Comparison of ENCODE assay signal across 1 cellular context in the genomic region with DNA sequence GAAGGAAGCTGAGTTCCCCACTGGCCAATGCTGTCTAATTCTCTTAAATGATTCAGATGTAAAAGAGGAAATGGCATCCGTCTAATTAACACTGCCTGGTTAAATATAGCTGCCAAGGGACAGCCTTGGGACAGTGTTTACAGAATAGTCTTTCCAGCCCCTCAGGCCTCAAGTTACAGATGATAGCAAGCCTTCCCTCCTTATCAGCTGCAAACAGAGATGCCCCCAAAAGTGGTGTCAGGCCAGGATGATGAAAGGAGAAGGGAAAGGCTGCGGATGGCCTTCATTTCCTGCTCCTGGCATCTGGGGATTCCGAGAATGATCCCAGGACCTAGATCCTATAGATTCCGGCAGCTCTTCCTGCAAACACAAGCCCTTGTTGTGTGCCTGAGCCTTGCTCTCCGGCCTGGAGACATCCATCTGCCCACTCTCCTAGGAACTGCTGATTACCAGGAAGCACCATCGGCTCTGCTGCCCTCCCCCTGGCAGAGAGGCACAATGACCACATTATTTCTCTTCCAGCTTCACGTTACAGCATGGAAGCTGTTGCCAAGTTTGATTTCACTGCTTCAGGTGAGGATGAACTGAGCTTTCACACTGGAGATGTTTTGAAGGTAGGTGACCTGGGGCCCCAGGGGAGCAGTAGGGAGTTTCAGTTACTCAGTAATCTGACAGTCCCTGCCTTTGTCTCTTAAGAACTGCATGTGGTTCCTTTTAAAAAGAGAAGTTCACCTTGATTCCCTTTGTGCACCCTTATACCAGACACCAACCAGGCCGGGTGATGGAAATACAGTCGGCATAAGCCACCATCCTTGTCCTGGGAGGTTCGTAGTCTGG.
TF ChIP-seq lines count a peak whose summit lies in the region.

No MANE protein-coding gene starts in this region.

TF ChIP-seq in K562, 482 proteins besides CTCF, POLR2A, EP300 and RAD21 (continued from another document and continues in another):
- TF ChIP-seq CCNT2 (IDR thresholded peaks at IDR 0.05; ENCODE audit: borderline replicate concordance, extremely low read depth, insufficient read length, low read depth, low read length) (peak; percentile 84), ZNF583 (CRISPR knock-in tag; IDR thresholded peaks at IDR 0.05) (no peak), TRIM24 (IDR thresholded peaks at IDR 0.05) (peak in 1 of 2 experiments; percentile 73; a peak in 3 of 4 replicates), ZNF717 (CRISPR knock-in tag; IDR thresholded peaks at IDR 0.05) (no peak), ZNF217 (CRISPR knock-in tag; IDR thresholded peaks at IDR 0.05) (no peak), KDM5B (IDR thresholded peaks at IDR 0.05; ENCODE audit: insufficient replicate concordance, low read depth, low read length) (peak; percentile 50), ERF (CRISPR knock-in tag; IDR thresholded peaks at IDR 0.05) (no peak), NFE2 (IDR thresholded peaks at IDR 0.05; ENCODE audit: low read depth) (peak; percentile 7), RBM17 (IDR thresholded peaks at IDR 0.05; ENCODE audit: borderline replicate concordance, low read depth, low read length) (no peak), MECOM (CRISPR knock-in tag; IDR thresholded peaks at IDR 0.05) (peak; percentile 38; the same call in 1 of the 2 replicates), GTF2F1 (IDR thresholded peaks at IDR 0.05; ENCODE audit: low read depth, low read length) (no peak), NCOR1 (IDR thresholded peaks at IDR 0.05) (peak; percentile 94), KLF1 (tag; IDR thresholded peaks at IDR 0.05) (no peak), MXI1 (IDR thresholded peaks at IDR 0.05; ENCODE audit: low read depth, low read length) (no peak), CBX2 (IDR thresholded peaks at IDR 0.05; ENCODE audit: insufficient read depth, low read length, poor library complexity, severe bottlenecking) (no peak), ELF4 (CRISPR knock-in tag; IDR thresholded peaks at IDR 0.05) (0 out of 2 replicates have a peak, but pooled peaks have one; percentile 8), BACH1 (tag; IDR thresholded peaks at IDR 0.05) (no peak), HDAC8 (tag; IDR thresholded peaks at IDR 0.05) (no peak), ESRRA (IDR thresholded peaks at IDR 0.05; ENCODE audit: borderline replicate concordance, low read depth) (no peak; the same call in 1 of the 2 replicates), ZNF24 (IDR thresholded peaks at IDR 0.05) (no peak), ZNF354B (CRISPR knock-in tag; IDR thresholded peaks at IDR 0.05) (no peak), RBFOX2 (IDR thresholded peaks at IDR 0.05; ENCODE audit: low read depth, low read length) (no peak; the same call in 1 of the 2 replicates), ZNF444 (CRISPR knock-in tag; IDR thresholded peaks at IDR 0.05) (no peak), POLR2AphosphoS2 (IDR thresholded peaks at IDR 0.05; ENCODE audit: low read length) (no peak), MIER1 (IDR thresholded peaks at IDR 0.05; ENCODE audit: low read depth) (no peak), ASH1L (IDR thresholded peaks at IDR 0.05; ENCODE audit: borderline replicate concordance, low read depth, partially characterized antibody) (no peak)
- TF ChIP-seq, protein P1, sequence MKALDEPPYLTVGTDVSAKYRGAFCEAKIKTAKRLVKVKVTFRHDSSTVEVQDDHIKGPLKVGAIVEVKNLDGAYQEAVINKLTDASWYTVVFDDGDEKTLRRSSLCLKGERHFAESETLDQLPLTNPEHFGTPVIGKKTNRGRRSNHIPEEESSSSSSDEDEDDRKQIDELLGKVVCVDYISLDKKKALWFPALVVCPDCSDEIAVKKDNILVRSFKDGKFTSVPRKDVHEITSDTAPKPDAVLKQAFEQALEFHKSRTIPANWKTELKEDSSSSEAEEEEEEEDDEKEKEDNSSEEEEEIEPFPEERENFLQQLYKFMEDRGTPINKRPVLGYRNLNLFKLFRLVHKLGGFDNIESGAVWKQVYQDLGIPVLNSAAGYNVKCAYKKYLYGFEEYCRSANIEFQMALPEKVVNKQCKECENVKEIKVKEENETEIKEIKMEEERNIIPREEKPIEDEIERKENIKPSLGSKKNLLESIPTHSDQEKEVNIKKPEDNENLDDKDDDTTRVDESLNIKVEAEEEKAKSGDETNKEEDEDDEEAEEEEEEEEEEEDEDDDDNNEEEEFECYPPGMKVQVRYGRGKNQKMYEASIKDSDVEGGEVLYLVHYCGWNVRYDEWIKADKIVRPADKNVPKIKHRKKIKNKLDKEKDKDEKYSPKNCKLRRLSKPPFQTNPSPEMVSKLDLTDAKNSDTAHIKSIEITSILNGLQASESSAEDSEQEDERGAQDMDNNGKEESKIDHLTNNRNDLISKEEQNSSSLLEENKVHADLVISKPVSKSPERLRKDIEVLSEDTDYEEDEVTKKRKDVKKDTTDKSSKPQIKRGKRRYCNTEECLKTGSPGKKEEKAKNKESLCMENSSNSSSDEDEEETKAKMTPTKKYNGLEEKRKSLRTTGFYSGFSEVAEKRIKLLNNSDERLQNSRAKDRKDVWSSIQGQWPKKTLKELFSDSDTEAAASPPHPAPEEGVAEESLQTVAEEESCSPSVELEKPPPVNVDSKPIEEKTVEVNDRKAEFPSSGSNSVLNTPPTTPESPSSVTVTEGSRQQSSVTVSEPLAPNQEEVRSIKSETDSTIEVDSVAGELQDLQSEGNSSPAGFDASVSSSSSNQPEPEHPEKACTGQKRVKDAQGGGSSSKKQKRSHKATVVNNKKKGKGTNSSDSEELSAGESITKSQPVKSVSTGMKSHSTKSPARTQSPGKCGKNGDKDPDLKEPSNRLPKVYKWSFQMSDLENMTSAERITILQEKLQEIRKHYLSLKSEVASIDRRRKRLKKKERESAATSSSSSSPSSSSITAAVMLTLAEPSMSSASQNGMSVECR (CRISPR knock-in tag; IDR thresholded peaks at IDR 0.05): no peak
- TF ChIP-seq, protein P2, sequence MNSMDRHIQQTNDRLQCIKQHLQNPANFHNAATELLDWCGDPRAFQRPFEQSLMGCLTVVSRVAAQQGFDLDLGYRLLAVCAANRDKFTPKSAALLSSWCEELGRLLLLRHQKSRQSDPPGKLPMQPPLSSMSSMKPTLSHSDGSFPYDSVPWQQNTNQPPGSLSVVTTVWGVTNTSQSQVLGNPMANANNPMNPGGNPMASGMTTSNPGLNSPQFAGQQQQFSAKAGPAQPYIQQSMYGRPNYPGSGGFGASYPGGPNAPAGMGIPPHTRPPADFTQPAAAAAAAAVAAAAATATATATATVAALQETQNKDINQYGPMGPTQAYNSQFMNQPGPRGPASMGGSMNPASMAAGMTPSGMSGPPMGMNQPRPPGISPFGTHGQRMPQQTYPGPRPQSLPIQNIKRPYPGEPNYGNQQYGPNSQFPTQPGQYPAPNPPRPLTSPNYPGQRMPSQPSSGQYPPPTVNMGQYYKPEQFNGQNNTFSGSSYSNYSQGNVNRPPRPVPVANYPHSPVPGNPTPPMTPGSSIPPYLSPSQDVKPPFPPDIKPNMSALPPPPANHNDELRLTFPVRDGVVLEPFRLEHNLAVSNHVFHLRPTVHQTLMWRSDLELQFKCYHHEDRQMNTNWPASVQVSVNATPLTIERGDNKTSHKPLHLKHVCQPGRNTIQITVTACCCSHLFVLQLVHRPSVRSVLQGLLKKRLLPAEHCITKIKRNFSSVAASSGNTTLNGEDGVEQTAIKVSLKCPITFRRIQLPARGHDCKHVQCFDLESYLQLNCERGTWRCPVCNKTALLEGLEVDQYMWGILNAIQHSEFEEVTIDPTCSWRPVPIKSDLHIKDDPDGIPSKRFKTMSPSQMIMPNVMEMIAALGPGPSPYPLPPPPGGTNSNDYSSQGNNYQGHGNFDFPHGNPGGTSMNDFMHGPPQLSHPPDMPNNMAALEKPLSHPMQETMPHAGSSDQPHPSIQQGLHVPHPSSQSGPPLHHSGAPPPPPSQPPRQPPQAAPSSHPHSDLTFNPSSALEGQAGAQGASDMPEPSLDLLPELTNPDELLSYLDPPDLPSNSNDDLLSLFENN (IDR thresholded peaks at IDR 0.05; ENCODE audit: low read depth in 2 of 2, low read length in 2 of 2): peak in 1 of 2 experiments; percentile 84; a peak in 2 of 4 replicates
- TF ChIP-seq, protein P3, sequence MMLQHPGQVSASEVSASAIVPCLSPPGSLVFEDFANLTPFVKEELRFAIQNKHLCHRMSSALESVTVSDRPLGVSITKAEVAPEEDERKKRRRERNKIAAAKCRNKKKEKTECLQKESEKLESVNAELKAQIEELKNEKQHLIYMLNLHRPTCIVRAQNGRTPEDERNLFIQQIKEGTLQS (IDR thresholded peaks at IDR 0.05): peak; percentile 86
- TF ChIP-seq, protein P3 (CRISPR knock-in tag; conservative IDR thresholded peaks at IDR 0.05): no peak
- TF ChIP-seq, protein P4, sequence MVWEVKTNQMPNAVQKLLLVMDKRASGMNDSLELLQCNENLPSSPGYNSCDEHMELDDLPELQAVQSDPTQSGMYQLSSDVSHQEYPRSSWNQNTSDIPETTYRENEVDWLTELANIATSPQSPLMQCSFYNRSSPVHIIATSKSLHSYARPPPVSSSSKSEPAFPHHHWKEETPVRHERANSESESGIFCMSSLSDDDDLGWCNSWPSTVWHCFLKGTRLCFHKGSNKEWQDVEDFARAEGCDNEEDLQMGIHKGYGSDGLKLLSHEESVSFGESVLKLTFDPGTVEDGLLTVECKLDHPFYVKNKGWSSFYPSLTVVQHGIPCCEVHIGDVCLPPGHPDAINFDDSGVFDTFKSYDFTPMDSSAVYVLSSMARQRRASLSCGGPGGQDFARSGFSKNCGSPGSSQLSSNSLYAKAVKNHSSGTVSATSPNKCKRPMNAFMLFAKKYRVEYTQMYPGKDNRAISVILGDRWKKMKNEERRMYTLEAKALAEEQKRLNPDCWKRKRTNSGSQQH (CRISPR knock-in tag; IDR thresholded peaks at IDR 0.05): no peak
- TF ChIP-seq, protein P5, sequence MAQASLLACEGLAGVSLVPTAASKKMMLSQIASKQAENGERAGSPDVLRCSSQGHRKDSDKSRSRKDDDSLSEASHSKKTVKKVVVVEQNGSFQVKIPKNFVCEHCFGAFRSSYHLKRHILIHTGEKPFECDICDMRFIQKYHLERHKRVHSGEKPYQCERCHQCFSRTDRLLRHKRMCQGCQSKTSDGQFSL (CRISPR knock-in tag; IDR thresholded peaks at IDR 0.05): no peak
- TF ChIP-seq, protein P5 (tag; IDR thresholded peaks at IDR 0.05): no peak
- TF ChIP-seq, protein P6, sequence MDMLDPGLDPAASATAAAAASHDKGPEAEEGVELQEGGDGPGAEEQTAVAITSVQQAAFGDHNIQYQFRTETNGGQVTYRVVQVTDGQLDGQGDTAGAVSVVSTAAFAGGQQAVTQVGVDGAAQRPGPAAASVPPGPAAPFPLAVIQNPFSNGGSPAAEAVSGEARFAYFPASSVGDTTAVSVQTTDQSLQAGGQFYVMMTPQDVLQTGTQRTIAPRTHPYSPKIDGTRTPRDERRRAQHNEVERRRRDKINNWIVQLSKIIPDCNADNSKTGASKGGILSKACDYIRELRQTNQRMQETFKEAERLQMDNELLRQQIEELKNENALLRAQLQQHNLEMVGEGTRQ (CRISPR knock-in tag; IDR thresholded peaks at IDR 0.05): no peak
- TF ChIP-seq, protein P7, sequence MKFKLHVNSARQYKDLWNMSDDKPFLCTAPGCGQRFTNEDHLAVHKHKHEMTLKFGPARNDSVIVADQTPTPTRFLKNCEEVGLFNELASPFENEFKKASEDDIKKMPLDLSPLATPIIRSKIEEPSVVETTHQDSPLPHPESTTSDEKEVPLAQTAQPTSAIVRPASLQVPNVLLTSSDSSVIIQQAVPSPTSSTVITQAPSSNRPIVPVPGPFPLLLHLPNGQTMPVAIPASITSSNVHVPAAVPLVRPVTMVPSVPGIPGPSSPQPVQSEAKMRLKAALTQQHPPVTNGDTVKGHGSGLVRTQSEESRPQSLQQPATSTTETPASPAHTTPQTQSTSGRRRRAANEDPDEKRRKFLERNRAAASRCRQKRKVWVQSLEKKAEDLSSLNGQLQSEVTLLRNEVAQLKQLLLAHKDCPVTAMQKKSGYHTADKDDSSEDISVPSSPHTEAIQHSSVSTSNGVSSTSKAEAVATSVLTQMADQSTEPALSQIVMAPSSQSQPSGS (CRISPR knock-in tag; IDR thresholded peaks at IDR 0.05): no peak
- TF ChIP-seq, protein P8, sequence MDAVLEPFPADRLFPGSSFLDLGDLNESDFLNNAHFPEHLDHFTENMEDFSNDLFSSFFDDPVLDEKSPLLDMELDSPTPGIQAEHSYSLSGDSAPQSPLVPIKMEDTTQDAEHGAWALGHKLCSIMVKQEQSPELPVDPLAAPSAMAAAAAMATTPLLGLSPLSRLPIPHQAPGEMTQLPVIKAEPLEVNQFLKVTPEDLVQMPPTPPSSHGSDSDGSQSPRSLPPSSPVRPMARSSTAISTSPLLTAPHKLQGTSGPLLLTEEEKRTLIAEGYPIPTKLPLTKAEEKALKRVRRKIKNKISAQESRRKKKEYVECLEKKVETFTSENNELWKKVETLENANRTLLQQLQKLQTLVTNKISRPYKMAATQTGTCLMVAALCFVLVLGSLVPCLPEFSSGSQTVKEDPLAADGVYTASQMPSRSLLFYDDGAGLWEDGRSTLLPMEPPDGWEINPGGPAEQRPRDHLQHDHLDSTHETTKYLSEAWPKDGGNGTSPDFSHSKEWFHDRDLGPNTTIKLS (IDR thresholded peaks at IDR 0.05; ENCODE audit: borderline replicate concordance, low read depth): no peak
- TF ChIP-seq, protein P9, sequence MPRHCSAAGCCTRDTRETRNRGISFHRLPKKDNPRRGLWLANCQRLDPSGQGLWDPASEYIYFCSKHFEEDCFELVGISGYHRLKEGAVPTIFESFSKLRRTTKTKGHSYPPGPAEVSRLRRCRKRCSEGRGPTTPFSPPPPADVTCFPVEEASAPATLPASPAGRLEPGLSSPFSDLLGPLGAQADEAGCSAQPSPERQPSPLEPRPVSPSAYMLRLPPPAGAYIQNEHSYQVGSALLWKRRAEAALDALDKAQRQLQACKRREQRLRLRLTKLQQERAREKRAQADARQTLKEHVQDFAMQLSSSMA (CRISPR knock-in tag; IDR thresholded peaks at IDR 0.05): no peak
- TF ChIP-seq, protein P10, sequence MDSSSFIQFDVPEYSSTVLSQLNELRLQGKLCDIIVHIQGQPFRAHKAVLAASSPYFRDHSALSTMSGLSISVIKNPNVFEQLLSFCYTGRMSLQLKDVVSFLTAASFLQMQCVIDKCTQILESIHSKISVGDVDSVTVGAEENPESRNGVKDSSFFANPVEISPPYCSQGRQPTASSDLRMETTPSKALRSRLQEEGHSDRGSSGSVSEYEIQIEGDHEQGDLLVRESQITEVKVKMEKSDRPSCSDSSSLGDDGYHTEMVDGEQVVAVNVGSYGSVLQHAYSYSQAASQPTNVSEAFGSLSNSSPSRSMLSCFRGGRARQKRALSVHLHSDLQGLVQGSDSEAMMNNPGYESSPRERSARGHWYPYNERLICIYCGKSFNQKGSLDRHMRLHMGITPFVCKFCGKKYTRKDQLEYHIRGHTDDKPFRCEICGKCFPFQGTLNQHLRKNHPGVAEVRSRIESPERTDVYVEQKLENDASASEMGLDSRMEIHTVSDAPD (CRISPR knock-in tag; IDR thresholded peaks at IDR 0.05): no peak
- TF ChIP-seq, protein P11, sequence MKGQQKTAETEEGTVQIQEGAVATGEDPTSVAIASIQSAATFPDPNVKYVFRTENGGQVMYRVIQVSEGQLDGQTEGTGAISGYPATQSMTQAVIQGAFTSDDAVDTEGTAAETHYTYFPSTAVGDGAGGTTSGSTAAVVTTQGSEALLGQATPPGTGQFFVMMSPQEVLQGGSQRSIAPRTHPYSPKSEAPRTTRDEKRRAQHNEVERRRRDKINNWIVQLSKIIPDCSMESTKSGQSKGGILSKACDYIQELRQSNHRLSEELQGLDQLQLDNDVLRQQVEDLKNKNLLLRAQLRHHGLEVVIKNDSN (CRISPR knock-in tag; IDR thresholded peaks at IDR 0.05): no peak
